8 cellular contexts compared by ENCODE assay signal in genomic region chr10:93816123-93816747, GRCh38. TPM values are rescaled to one million over a fixed set of nuclear protein-coding genes. Genes with fewer than 3 reads are reported as not detected.
A peak's percentile ranks its signal among the peaks of the same experiment; 100 is the strongest.
DNase-seq lines count a peak whose midpoint lies in the region; ATAC-seq, FAIRE-seq and TF ChIP-seq lines count a peak whose summit lies in the region.

No MANE protein-coding gene starts in this region.

- intact Hi-C loops in K562 (cut with micrococcal nuclease), result loop anchor here (1.0 to 10.0 kb wide), 4 partner anchors 71 to 439 kb away; partner anchors contain the start of gene FRA10AC1

- FAIRE-seq in HTR-8/SVneo (lab: Jason Lieb, UNC), result peak; percentile 60
- peak; percentile 57 for FAIRE-seq in K562 (lab: Jason Lieb, UNC)

- POLR2A ChIA-PET in K562 (lab: Yijun Ruan, JAX), result no interaction called here

- no peak for TF ChIP-seq EP300 in K562 (IDR thresholded peaks at IDR 0.05; ENCODE audit: low read length)

- H4K20me1 ChIP-seq in K562 (replicated peaks; ENCODE audit: control insufficient read depth, insufficient read depth, low read length) (no peaks in the 10 kb centered on the region), smooth muscle cell (ENCODE audit: low read depth) (no peaks in the 10 kb centered on the region)

- H3K27me3 ChIP-seq in K562 (ENCODE audit: control insufficient read depth in 2 of 2, insufficient read depth in 2 of 2, low read length in 2 of 2) (no peaks in the 10 kb centered on the region; a peak in 1 of 5 replicates), smooth muscle cell (ENCODE audit: low read depth) (no peaks in the 10 kb centered on the region)

- 0% methylated on average over 7 of the region's 8 CpGs for WGBS in K562 (ENCODE audit: insufficient coverage, low coverage, missing lambda C conversion rate)
- 14% methylated on average over 8 of the region's 8 CpGs for WGBS in smooth muscle cell (ENCODE audit: low lambda C conversion rate)

- BruUV-seq in K562 (replicated peaks; lab: Mats Ljungman, UMichigan), result no TSS peak

- H3K79me2 ChIP-seq in K562 (ENCODE audit: control insufficient read depth, insufficient read depth, low read length), result no peaks in the 10 kb centered on the region
- no peaks in the 10 kb centered on the region for H3K79me2 ChIP-seq in smooth muscle cell (ENCODE audit: low read depth)

- no peak overlapping the region for H2AFZ ChIP-seq in K562 (ENCODE audit: low read depth, low read length)
- H2AFZ ChIP-seq in smooth muscle cell (ENCODE audit: low read depth), result peak overlapping the region; percentile 81

- H3K4me3 ChIP-seq in K562 (no peak overlapping the region), smooth muscle cell (peak overlapping the region; percentile 32)

- H3K9me1 ChIP-seq in K562 (ENCODE audit: control insufficient read depth, insufficient read depth, low read length), result no peaks in the 10 kb centered on the region

- ATAC-seq in K562 (peak; percentile 84), GM19452 (IDR thresholded peaks at IDR 0.05; ENCODE audit: unreplicated experiment) (no peak)

- no peak for TF ChIP-seq POLR2A in K562 (conservative IDR thresholded peaks at IDR 0.05)

- H3K9me3 ChIP-seq in K562 (replicated peaks; ENCODE audit: control insufficient read depth, insufficient read depth, low read depth, low read length), result no peaks in the 10 kb centered on the region
- H3K9me3 ChIP-seq in smooth muscle cell (replicated peaks; ENCODE audit: low read depth), result no peaks in the 10 kb centered on the region

- H3K4me2 ChIP-seq in K562 (ENCODE audit: insufficient read depth, low read length) (no peak overlapping the region), smooth muscle cell (peak overlapping the region; percentile 80)

- peaks cover 9% of the 10 kb centered on the region for H3F3A ChIP-seq in smooth muscle cell (ENCODE audit: low read depth)

- H3K36me3 ChIP-seq in K562 (ENCODE audit: control insufficient read depth, insufficient read depth, low read length) (no peaks in the 10 kb centered on the region), smooth muscle cell (ENCODE audit: low read depth) (no peaks in the 10 kb centered on the region)

- peak; percentile 51 to 62 for TF ChIP-seq RAD21 in K562 (CRISPR knock-in tag; conservative IDR thresholded peaks at IDR 0.05 in 1 of 2, IDR thresholded peaks at IDR 0.05 in 1 of 2)

- H3K27ac ChIP-seq in K562 (ENCODE audit: extremely low read depth, low read depth, low read length) (no peak overlapping the region), smooth muscle cell (ENCODE audit: low read depth) (no peak overlapping the region)

- no peak overlapping the region for H3K9ac ChIP-seq in K562 (ENCODE audit: insufficient read depth in 1 of 2, low read depth in 2 of 2, low read length in 2 of 2)
- no peak overlapping the region for H3K9ac ChIP-seq in smooth muscle cell (ENCODE audit: low read depth)

- CTCF ChIA-PET in K562 (lab: Yijun Ruan, JAX; ENCODE audit: low intra/inter-chr PET ratio), result interaction anchor here (0.6 to 1.2 kb wide), 2 partner anchors 114 to 440 kb away, joined by 3 to 4 read pairs; partner anchors contain the start of gene FRA10AC1

- in situ Hi-C loops in K562 (cut with MboI), result no loop called here

- TF ChIP-seq CTCF in K562 (IDR thresholded peaks at IDR 0.05 in 2 of 3, conservative IDR thresholded peaks at IDR 0.05 in 1 of 3; ENCODE audit: insufficient read depth in 2 of 3, low read depth in 1 of 3, low read length in 3 of 3) (peak; percentile 55 to 60 (median 58)), smooth muscle cell (IDR thresholded peaks at IDR 0.05; ENCODE audit: borderline replicate concordance, insufficient read depth, poor library complexity, severe bottlenecking) (peak; percentile 80)

- no peaks in the 10 kb centered on the region for H3K4me1 ChIP-seq in K562 (replicated peaks in 1 of 2; ENCODE audit: control insufficient read depth in 2 of 2, insufficient read depth in 2 of 2, low read length in 2 of 2)
- peaks cover 11% of the 10 kb centered on the region for H3K4me1 ChIP-seq in smooth muscle cell (ENCODE audit: low read depth)

- DNase-seq in activated effector memory CD4-positive, alpha-beta T cell treated with Interleukin-2 at 50 U/mL for 16 hours, result peak; percentile 3
- no peak for DNase-seq in activated effector memory CD4-positive, alpha-beta T cell treated with anti-CD3 and anti-CD28 coated beads, Interleukin-2, amount 50 U/mL, for 16 hours
- DNase-seq in HTR-8/SVneo (ENCODE audit: insufficient read length, low spot score) (peak; percentile 57), RKO (ENCODE audit: low spot score) (peak; percentile 46), K562 (ENCODE audit: extremely low read depth in 1 of 4, low spot score in 3 of 4) (peak; percentile 11 to 41 (median 18)), iPS-NIHi7 (ENCODE audit: extremely low spot score) (peak; percentile 73), smooth muscle cell (lab: John Stamatoyannopoulos, UW; ENCODE audit: unreplicated experiment) (peak; percentile 10)

TF ChIP-seq in K562, 482 proteins besides CTCF, POLR2A, EP300 and RAD21 (continues in another document):
- TF ChIP-seq E2F1 (CRISPR knock-in tag; IDR thresholded peaks at IDR 0.05), result no peak
- TF ChIP-seq POLR2AphosphoS5 (IDR thresholded peaks at IDR 0.05; ENCODE audit: control insufficient read depth, insufficient read depth, low read depth, low read length), result no peak
- peak; percentile 45 for TF ChIP-seq SMC3 (conservative IDR thresholded peaks at IDR 0.05; ENCODE audit: insufficient read depth, low read depth, low read length)
- TF ChIP-seq IFI16 (CRISPR knock-in tag; IDR thresholded peaks at IDR 0.05), result no peak
- no peak for TF ChIP-seq DACH1 (IDR thresholded peaks at IDR 0.05; ENCODE audit: partially characterized antibody)
- TF ChIP-seq RB1 (IDR thresholded peaks at IDR 0.05; ENCODE audit: low read depth), result no peak
- TF ChIP-seq SOX6 (IDR thresholded peaks at IDR 0.05), result no peak
- TF ChIP-seq ZBTB11 (CRISPR knock-in tag; IDR thresholded peaks at IDR 0.05), result 0 out of 6 replicates have a peak, but pooled peaks of 1 of the 3 experiments have one; percentile 30

RNA-seq across cellular contexts. Expression of gene LGI1, which starts 58.5 kb away (rescaled TPM):
- total RNA-seq in K562 (2011; cell fraction: chromatin; rRNA removed; ENCODE audit: low replicate concordance), result not detected in 2 replicates
- not detected in 2 replicates for total RNA-seq in K562 (2011; cell fraction: nucleolus; rRNA removed)
- not detected in 2 replicates for total RNA-seq in K562 (2011; cell fraction: nucleoplasm; rRNA removed)
- total RNA-seq in K562 (2014; rRNA removed), result not detected in 2 replicates
- total RNA-seq in K562 (2014; rRNA removed; fragmentation: Illumina TruSeq; extraction: Trizol), result not detected in 2 replicates
- not detected in 2 replicates for total RNA-seq in K562 (2015; rRNA removed; fragmentation: Illumina TruSeq; extraction: Trizol)
- total RNA-seq in K562 (2021), result not detected in 2 replicates
- not detected in 2 replicates for polyA plus RNA-seq in K562 (2011; rRNA removed)
- polyA plus RNA-seq in K562 (2011; cell fraction: cytosol; rRNA removed), result not detected in 2 replicates
- not detected in 2 replicates for polyA plus RNA-seq in K562 (2011; cell fraction: nucleus; rRNA removed)
- polyA plus RNA-seq in K562 (2012), result not detected in 2 replicates
- polyA plus RNA-seq in K562 (2014; fragmentation: Illumina TruSeq; extraction: Trizol), result not detected in 2 replicates
- not detected for polyA plus RNA-seq in K562 (2014; fragmentation: Nextera tagmentation; extraction: Ambion mirVana)
- not detected in 2 replicates for polyA plus RNA-seq in K562 (2014; rRNA removed)
- polyA minus RNA-seq in K562 (2011; rRNA and poly(A)+ RNA removed), result not detected in 2 replicates
- not detected in 2 replicates for polyA minus RNA-seq in K562 (2011; cell fraction: cytosol; rRNA and poly(A)+ RNA removed)
- polyA minus RNA-seq in K562 (2011; cell fraction: nucleus; rRNA and poly(A)+ RNA removed), result not detected in 2 replicates
- 1.2 and 6.7 TPM in 2 replicates for total RNA-seq in smooth muscle cell
- polyA plus RNA-seq in smooth muscle cell, result 2.0 TPM in 1 of 2 replicates, not detected in the other
